36 cellular contexts compared by ENCODE assay signal in genomic region chr17:58195518-58196123, GRCh38. TPM values are rescaled to one million over a fixed set of nuclear protein-coding genes. Genes with fewer than 3 reads are reported as not detected.
"Had no signal": no experiment of that assay in that cellular context is flagged by ENCODE, and none has a peak within 500 bp of the region (broad histone marks: within the 10 kb centered on the region; RNA-seq: fewer than 3 reads in every experiment).

No MANE protein-coding gene starts in this region.

- H2AFZ ChIP-seq: hepatocyte, parathyroid adenoma had no signal

- H3K27ac Mint-ChIP-seq: endodermal cell; mesothelial cell of epicardium; natural killer cell treated with Interleukin-12 subunit alpha and Interleukin-12 subunit beta and Interleukin-15 and Interleukin-18, amount 100 ng/mL, for 72 hours; progenitor cell of endocrine pancreas had no signal

- H3K27ac ChIP-seq: epithelial cell of prostate, esophagus muscularis mucosa, foreskin keratinocyte, gastroesophageal sphincter, heart left ventricle, hepatocyte, left lung, parathyroid adenoma, suprapubic skin, transverse colon, upper lobe of right lung, vagina had no signal

- H3K4me2 ChIP-seq: hepatocyte, smooth muscle cell had no signal

- H3K79me2 ChIP-seq: hepatocyte, parathyroid adenoma had no signal

- H3K9ac ChIP-seq: parathyroid adenoma had no signal

- H3K4me1 Mint-ChIP-seq: neural crest cell had no signal

- H3K4me3 Mint-ChIP-seq: endodermal cell; mesothelial cell of epicardium; naive B cell; natural killer cell treated with Interleukin-12 subunit alpha and Interleukin-12 subunit beta and Interleukin-15 and Interleukin-18, amount 100 ng/mL, for 72 hours; neural crest cell; stimulated activated naive CD8-positive, alpha-beta T cell treated with anti-CD3 and anti-CD28 coated beads, Interleukin-15, amount 100 ng/mL, for 72 hours had no signal

- H3K27me3 ChIP-seq: vagina had no signal

- H3K9me3 ChIP-seq: esophagus muscularis mucosa, gastroesophageal sphincter, heart left ventricle, left lung, mucosa of descending colon, suprapubic skin, transverse colon, upper lobe of right lung, vagina had no signal

- ATAC-seq: foreskin keratinocyte; gastroesophageal sphincter; heart left ventricle; left cardiac atrium; left lung; mucosa of descending colon; sciatic nerve; stimulated activated naive CD8-positive, alpha-beta T cell treated with anti-CD3 and anti-CD28 coated beads, Interleukin-15, amount 100 ng/mL, for 72 hours; upper lobe of right lung had no signal

- H3K4me1 ChIP-seq: esophagus muscularis mucosa, foreskin keratinocyte, gastroesophageal sphincter, heart left ventricle, left lung, parathyroid adenoma, suprapubic skin, transverse colon, upper lobe of right lung, vagina had no signal

- H3K36me3 Mint-ChIP-seq: mesothelial cell of epicardium; naive B cell; natural killer cell treated with Interleukin-12 subunit alpha and Interleukin-12 subunit beta and Interleukin-15 and Interleukin-18, amount 100 ng/mL, for 72 hours had no signal

- H3K9me3 Mint-ChIP-seq: endodermal cell; mesothelial cell of epicardium; naive B cell; natural killer cell treated with Interleukin-12 subunit alpha and Interleukin-12 subunit beta and Interleukin-15 and Interleukin-18, amount 100 ng/mL, for 72 hours; neural crest cell; stimulated activated naive CD8-positive, alpha-beta T cell treated with anti-CD3 and anti-CD28 coated beads, Interleukin-15, amount 100 ng/mL, for 72 hours had no signal

- FAIRE-seq: islet of Langerhans had no signal

- H3K36me3 ChIP-seq: esophagus muscularis mucosa, gastroesophageal sphincter, heart left ventricle, left lung, suprapubic skin, transverse colon, upper lobe of right lung, vagina had no signal

- DNase-seq: effector CD8-positive, alpha-beta T cell; endodermal cell; foreskin keratinocyte; heart left ventricle; left cardiac atrium; left lung; mesenchymal stem cell; mucosa of descending colon; naive B cell; stimulated activated CD4-positive, alpha-beta T cell treated with anti-CD3 and anti-CD28 coated beads, Interleukin-12 subunit alpha, Interleukin-12 subunit beta, amount 100 ng/mL, for 4 hours; stimulated activated CD4-positive, alpha-beta T cell treated with anti-CD3 and anti-CD28 coated beads, Interleukin-1b, Interleukin-23, amount 100 ng/mL, for 48 hours; stimulated activated CD4-positive, alpha-beta T cell treated with anti-CD3 and anti-CD28 coated beads, Interleukin-4, amount 100 ng/mL, for 1 hour; stimulated activated CD8-positive, alpha-beta memory T cell treated with anti-CD3 and anti-CD28 coated beads, Interleukin-4, amount 100 ng/mL, for 48 hours; stimulated activated naive CD4-positive, alpha-beta T cell; stimulated activated naive CD8-positive, alpha-beta T cell treated with anti-CD3 and anti-CD28 coated beads, Interleukin-15, amount 100 ng/mL, for 72 hours; transverse colon; upper lobe of right lung had no signal

- H3K4me3 ChIP-seq: esophagus muscularis mucosa, gastroesophageal sphincter, heart left ventricle, hepatocyte, left lung, mucosa of descending colon, smooth muscle cell, suprapubic skin, transverse colon, upper lobe of right lung, vagina had no signal

RNA-seq across cellular contexts. Expression of gene EPX, which starts 3.1 kb away (rescaled TPM):
- total RNA-seq: endodermal cell; esophagus muscularis mucosa; fibroblast of lung; foreskin keratinocyte; gastroesophageal sphincter; heart left ventricle; hepatocyte; kidney epithelial cell; left cardiac atrium; left lung; lower leg skin; lung microvascular endothelial cell; mesothelial cell of epicardium; mucosa of descending colon; natural killer cell treated with Interleukin-12 subunit alpha and Interleukin-12 subunit beta and Interleukin-15 and Interleukin-18, amount 100 ng/mL, for 72 hours; neural crest cell; osteoblast; progenitor cell of endocrine pancreas; sciatic nerve; smooth muscle cell; transverse colon; upper lobe of right lung; vagina had no signal
- polyA plus RNA-seq: fibroblast of lung, foreskin keratinocyte, heart left ventricle, hepatocyte, smooth muscle cell had no signal

RNA-seq across cellular contexts. Expression of gene OR4D2, which starts 28.8 kb away (rescaled TPM):
- total RNA-seq: endodermal cell; esophagus muscularis mucosa; fibroblast of lung; foreskin keratinocyte; gastroesophageal sphincter; heart left ventricle; hepatocyte; kidney epithelial cell; left cardiac atrium; left lung; lower leg skin; lung microvascular endothelial cell; mesothelial cell of epicardium; mucosa of descending colon; natural killer cell treated with Interleukin-12 subunit alpha and Interleukin-12 subunit beta and Interleukin-15 and Interleukin-18, amount 100 ng/mL, for 72 hours; neural crest cell; osteoblast; progenitor cell of endocrine pancreas; sciatic nerve; smooth muscle cell; suprapubic skin; transverse colon; upper lobe of right lung; vagina had no signal
- polyA plus RNA-seq: fibroblast of lung, foreskin keratinocyte, heart left ventricle, hepatocyte, smooth muscle cell had no signal

RNA-seq across cellular contexts. Expression of gene LPO, which starts 42.8 kb away (rescaled TPM):
- total RNA-seq: endodermal cell; esophagus muscularis mucosa; fibroblast of lung; foreskin keratinocyte; heart left ventricle; left cardiac atrium; lung microvascular endothelial cell; mucosa of descending colon; natural killer cell treated with Interleukin-12 subunit alpha and Interleukin-12 subunit beta and Interleukin-15 and Interleukin-18, amount 100 ng/mL, for 72 hours; neural crest cell; osteoblast; progenitor cell of endocrine pancreas; sciatic nerve; transverse colon; upper lobe of right lung; vagina had no signal
- polyA plus RNA-seq: fibroblast of lung, foreskin keratinocyte, heart left ventricle had no signal

RNA-seq across cellular contexts. Expression of gene OR4D1, which starts 47.4 kb away (rescaled TPM):
- total RNA-seq: esophagus muscularis mucosa, fibroblast of lung, foreskin keratinocyte, gastroesophageal sphincter, heart left ventricle, hepatocyte, kidney epithelial cell, left cardiac atrium, left lung, lung microvascular endothelial cell, mesothelial cell of epicardium, mucosa of descending colon, osteoblast, progenitor cell of endocrine pancreas, sciatic nerve, smooth muscle cell, suprapubic skin, transverse colon, upper lobe of right lung, vagina had no signal
- polyA plus RNA-seq: fibroblast of lung, foreskin keratinocyte, heart left ventricle, hepatocyte, smooth muscle cell had no signal
